In genomic region chr4:78603384-78603783, GRCh38 we compare ENCODE assay signal across 36 cellular contexts. TPM values are rescaled to one million over a fixed set of nuclear protein-coding genes. Genes with fewer than 3 reads are reported as not detected.
"Had no signal": no experiment of that assay in that cellular context is flagged by ENCODE, and none has a peak within 500 bp of the region (broad histone marks: within the 10 kb centered on the region; RNA-seq: fewer than 3 reads in every experiment).

No MANE protein-coding gene starts in this region.

- H3K27ac ChIP-seq: KMS-11 had no signal

- H3K4me3 ChIP-seq: MG63 had no signal

- DNase-seq: Karpas-422, Kasumi-1, MG63, MM.1S, MV-4-11, NCI-H1048, NCI-H1092, NCI-H1092 treated with DMSO at 0.1 percent for 48 hours, NCI-H1105, NCI-H1105 treated with DMSO at 0.1 percent for 48 hours, NCI-H1417, NCI-H1417 treated with DMSO at 0.1 percent for 48 hours, NCI-H1436, NCI-H1436 treated with DMSO at 0.1 percent for 48 hours, NCI-H146, NCI-H1694, NCI-H1694 treated with DMSO at 0.1 percent for 48 hours, NCI-H187, NCI-H187 treated with DMSO at 0.1 percent for 48 hours, NCI-H1930, NCI-H2029, NCI-H2029 treated with DMSO at 0.1 percent for 48 hours, NCI-H2081, NCI-H2081 treated with DMSO at 0.1 percent for 48 hours, NCI-H2107, NCI-H2171, NCI-H2171 treated with DMSO at 0.1 percent for 48 hours, NCI-H2227 treated with DMSO at 0.1 percent for 48 hours, NCI-H226, NCI-H345, NCI-H446, NCI-H446 treated with DMSO at 0.1 percent for 48 hours, NCI-H510A, NCI-H510A treated with DMSO at 0.1 percent for 48 hours had no signal

- H3K9ac ChIP-seq: KMS-11 had no signal

- H3K4me2 ChIP-seq: KMS-11 had no signal

- H3K36me3 ChIP-seq: MG63 had no signal

- H3K27me3 ChIP-seq: MG63 had no signal

- H3K9me3 ChIP-seq: MG63 had no signal

RNA-seq across cellular contexts. Expression of gene ANXA3, which starts 51.8 kb away (rescaled TPM):
- total RNA-seq: LHCN-M2 had no signal
